In genomic region chr15:38652998-38653397, GRCh38 we compare ENCODE assay signal across 12 cellular contexts.
DNase-seq lines count a peak whose midpoint lies in the region; ATAC-seq and TF ChIP-seq lines count a peak whose summit lies in the region.
"Had no signal": no experiment of that assay in that cellular context is flagged by ENCODE, and none has a peak within 500 bp of the region (broad histone marks: within the 10 kb centered on the region; RNA-seq: fewer than 3 reads in every experiment).

No MANE protein-coding gene starts in this region.

- H3K4me1 ChIP-seq in BLaER1 treated with 17β-estradiol and CSF1 and Interleukin-3, amounts not matched to agents 10 nM and 100 nM = peaks cover 36 to 55% (median 51%) of the 10 kb centered on the region in 10 experiments
- no peaks in the 10 kb centered on the region for H3K4me1 ChIP-seq in mucosa of descending colon (ENCODE audit: low read depth)
- H3K4me1 ChIP-seq: uterus had no signal

- intact Hi-C loops in mucosa of descending colon (cut with DNase I, micrococcal nuclease) = no loop called here

- H3K36me3 ChIP-seq in BLaER1 treated with 17β-estradiol and CSF1 and Interleukin-3, amounts not matched to agents 10 nM and 100 nM = no peaks in the 10 kb centered on the region; a peak in 2 of 22 replicates
- H3K36me3 ChIP-seq in SU-DHL-6 (ENCODE audit: low read length) (no peaks in the 10 kb centered on the region), mucosa of descending colon (ENCODE audit: low read depth) (no peaks in the 10 kb centered on the region)
- H3K36me3 ChIP-seq: uterus had no signal

- H3K9ac ChIP-seq in BLaER1 treated with 17β-estradiol and CSF1 and Interleukin-3, amounts not matched to agents 10 nM and 100 nM = peak overlapping the region in 6 of 11 experiments; percentile 21 to 84 (median 80); a peak in 11 of 22 replicates
- no peak overlapping the region for H3K9ac ChIP-seq in SU-DHL-6 (ENCODE audit: low read length)

- no peaks in the 10 kb centered on the region for H3K79me2 ChIP-seq in SU-DHL-6 (ENCODE audit: insufficient read depth, low read length)

- H3K4me3 ChIP-seq in BLaER1 treated with 17β-estradiol and CSF1 and Interleukin-3, amounts not matched to agents 10 nM and 100 nM = peak overlapping the region in 1 of 10 experiments; percentile 57; a peak in 3 of 20 replicates
- no peak overlapping the region for H3K4me3 ChIP-seq in SU-DHL-6 (ENCODE audit: insufficient read depth, low read length, poor library complexity, severe bottlenecking)
- no peak overlapping the region for H3K4me3 ChIP-seq in mucosa of descending colon
- H3K4me3 ChIP-seq: uterus had no signal

- ATAC-seq in mucosa of descending colon (peak; percentile 80), GM18519 (IDR thresholded peaks at IDR 0.05; ENCODE audit: low FRiP score, unreplicated experiment) (no peak), GM21515 (IDR thresholded peaks at IDR 0.05; ENCODE audit: unreplicated experiment) (no peak)

- peaks cover 9% of the 10 kb centered on the region for H3F3A ChIP-seq in SU-DHL-6 (ENCODE audit: insufficient read depth)

- no peaks in the 10 kb centered on the region for H3K9me2 ChIP-seq in SU-DHL-6 (replicated peaks; ENCODE audit: insufficient read depth, low read length)

- peaks cover 9 to 21% (median 10%) of the 10 kb centered on the region in 11 experiments for H3K9me3 ChIP-seq in BLaER1 treated with 17β-estradiol and CSF1 and Interleukin-3, amounts not matched to agents 10 nM and 100 nM (replicated peaks in 1 of 11)
- H3K9me3 ChIP-seq in SU-DHL-6 (ENCODE audit: insufficient read depth, low read length) (no peaks in the 10 kb centered on the region), mucosa of descending colon (no peaks in the 10 kb centered on the region)
- H3K9me3 ChIP-seq: uterus had no signal

- DNase-seq in activated T-cell treated with anti-CD3 and anti-CD28 coated beads for 48 hours (ENCODE audit: low read depth) (peak; percentile 36), mucosa of descending colon (peak in 2 of 3 donors; percentile 33 to 35), NCI-H146 (lab: John Stamatoyannopoulos, UW) (no peak), NCI-H774 (lab: John Stamatoyannopoulos, UW) (no peak)
- DNase-seq: mesendoderm, NCI-H1694, SHP77 treated with DMSO at 0.1 percent for 48 hours, uterus had no signal

- no peaks in the 10 kb centered on the region for H4K20me1 ChIP-seq in BLaER1 treated with 17β-estradiol and CSF1 and Interleukin-3, amounts not matched to agents 10 nM and 100 nM
- H4K20me1 ChIP-seq in SU-DHL-6 (ENCODE audit: low read depth, low read length) = no peaks in the 10 kb centered on the region

- peak overlapping the region; percentile 13 for H2AFZ ChIP-seq in SU-DHL-6 (ENCODE audit: low read depth, low read length, severe bottlenecking)

- no peaks in the 10 kb centered on the region for H3K27me3 ChIP-seq in BLaER1 treated with 17β-estradiol and CSF1 and Interleukin-3, amounts not matched to agents 10 nM and 100 nM
- H3K27me3 ChIP-seq in SU-DHL-6 (ENCODE audit: low read length) = no peaks in the 10 kb centered on the region
- H3K27me3 ChIP-seq: uterus had no signal

- peak overlapping the region; percentile 71 to 97 (median 91) for H3K4me2 ChIP-seq in BLaER1 treated with 17β-estradiol and CSF1 and Interleukin-3, amounts not matched to agents 10 nM and 100 nM
- peak overlapping the region; percentile 79 for H3K4me2 ChIP-seq in SU-DHL-6 (ENCODE audit: low read depth, low read length, poor library complexity, severe bottlenecking)

- H3K27ac ChIP-seq in BLaER1 treated with 17β-estradiol and CSF1 and Interleukin-3, amounts not matched to agents 10 nM and 100 nM = peak overlapping the region in 8 of 11 experiments; percentile 87 to 95 (median 94); a peak in 16 of 22 replicates
- peak overlapping the region; percentile 97; the same call in 1 of the 2 replicates for H3K27ac ChIP-seq in SU-DHL-6 (ENCODE audit: low read depth, low read length)
- H3K27ac ChIP-seq: uterus had no signal

- TF ChIP-seq CTCF in SU-DHL-6 (IDR thresholded peaks at IDR 0.05; ENCODE audit: insufficient read depth, low read length, poor library complexity, severe bottlenecking) (no peak), mucosa of descending colon (IDR thresholded peaks at IDR 0.05) (no peak)

Comparison
In these comparisons a context has a peak if more than half of its experiments do, and no peak if none do; other contexts are left out.
1. DNase-seq: peak in activated T-cell treated with anti-CD3 and anti-CD28 coated beads for 48 hours (single experiment) and mucosa of descending colon (2 of 3); none in NCI-H146 (single experiment) and NCI-H774 (single experiment).